ENCODE assay signal across 9 cellular contexts in genomic region chr6:131029661-131030297, GRCh38. TPM values are rescaled to one million over a fixed set of nuclear protein-coding genes. Genes with fewer than 3 reads are reported as not detected.
DNase-seq lines count a peak whose midpoint lies in the region; ATAC-seq and TF ChIP-seq lines count a peak whose summit lies in the region.
"Had no signal": no experiment of that assay in that cellular context is flagged by ENCODE, and none has a peak within 500 bp of the region (broad histone marks: within the 10 kb centered on the region; RNA-seq: fewer than 3 reads in every experiment).

No MANE protein-coding gene starts in this region.

- no peak overlapping the region for H3K4me3 ChIP-seq in lower lobe of right lung

- TF ChIP-seq CTCF in endothelial cell (IDR thresholded peaks at IDR 0.05; ENCODE audit: unreplicated experiment), result no peak
- no peak for TF ChIP-seq CTCF in lower lobe of right lung (IDR thresholded peaks at IDR 0.05)

- no peaks in the 10 kb centered on the region for H3K27me3 Mint-ChIP-seq in endothelial cell (ENCODE audit: unreplicated experiment)
- H3K27me3 Mint-ChIP-seq: B cell had no signal

- H3K9me3 Mint-ChIP-seq in endothelial cell (ENCODE audit: unreplicated experiment), result no peaks in the 10 kb centered on the region

- no peaks in the 10 kb centered on the region for H3K36me3 ChIP-seq in lower lobe of right lung

- no peaks in the 10 kb centered on the region for H3K36me3 Mint-ChIP-seq in endothelial cell (ENCODE audit: low read depth, unreplicated experiment)

- H3K27ac ChIP-seq in lower lobe of right lung, result no peak overlapping the region

- peaks cover 42% of the 10 kb centered on the region for H3K4me1 Mint-ChIP-seq in endothelial cell (ENCODE audit: unreplicated experiment)

- H3K4me3 Mint-ChIP-seq in endothelial cell (ENCODE audit: unreplicated experiment), result no peak overlapping the region
- H3K4me3 Mint-ChIP-seq: B cell had no signal

- H3K27ac Mint-ChIP-seq in endothelial cell (ENCODE audit: unreplicated experiment), result peak overlapping the region; percentile 10
- H3K27ac Mint-ChIP-seq: B cell had no signal

- ATAC-seq in GM19438 (IDR thresholded peaks at IDR 0.05; ENCODE audit: low read depth, unreplicated experiment), result peak; percentile 97
- peak; percentile 85 for ATAC-seq in HG03196 (IDR thresholded peaks at IDR 0.05; ENCODE audit: unreplicated experiment)
- no peak for ATAC-seq in lower lobe of right lung

- no peaks in the 10 kb centered on the region for H3K27me3 ChIP-seq in lower lobe of right lung (ENCODE audit: low read depth)

- DNase-seq in A172 (ENCODE audit: low spot score) (peak; percentile 17), endothelial cell (ENCODE audit: low spot score) (no peak), NAMALWA (ENCODE audit: low spot score) (no peak), lower lobe of right lung (no peak)
- no peak for DNase-seq in NK-92 treated with Interleukin-12 subunit alpha and Interleukin-12 subunit beta, amount 100 ng/mL, for 24 hours (lab: John Stamatoyannopoulos, UW)
- no peak for DNase-seq in activated CD4-positive, alpha-beta T cell treated with anti-CD3 and anti-CD28 coated beads, Interleukin-2, amount 50 U/mL, for 4 hours

- H3K9me3 ChIP-seq in lower lobe of right lung, result no peaks in the 10 kb centered on the region

- intact Hi-C loops in lower lobe of right lung (cut with DNase I), result no loop called here

- H3K4me1 ChIP-seq in lower lobe of right lung, result no peaks in the 10 kb centered on the region

RNA-seq across cellular contexts. Expression of gene EPB41L2, which starts 33.3 kb away (rescaled TPM):
- total RNA-seq in A172 (2014; rRNA removed; shearing (Covaris generic)), result 17.5 and 18.3 TPM in 2 replicates
- total RNA-seq in endothelial cell (ENCODE audit: unreplicated experiment), result 314 TPM
- total RNA-seq in lower lobe of right lung, result 124 TPM

Comparison
In these comparisons a context has a peak if more than half of its experiments do, and no peak if none do; other contexts are left out.
1. ATAC-seq: peak in GM19438 (single experiment) and HG03196 (single experiment); none in lower lobe of right lung (0 of 2).